In genomic region chr10:97279121-97279815, GRCh38 we compare ENCODE assay signal across 1 cellular context.
A peak's percentile ranks its signal among the peaks of the same experiment; 100 is the strongest.
TF ChIP-seq lines count a peak whose summit lies in the region.

No MANE protein-coding gene starts in this region.

TF ChIP-seq in Ishikawa, 13 proteins besides CTCF, POLR2A, EP300 and RAD21 (continued from another document):
- TF ChIP-seq FOXM1 (IDR thresholded peaks at IDR 0.05; ENCODE audit: borderline replicate concordance, low read depth) (no peak), TCF12 (IDR thresholded peaks at IDR 0.05; ENCODE audit: low read depth) (no peak), CEBPB (IDR thresholded peaks at IDR 0.05) (peak; percentile 69), USF1 (IDR thresholded peaks at IDR 0.05) (no peak), TEAD4 (IDR thresholded peaks at IDR 0.05) (no peak)
